Comparison of ENCODE assay signal across 3 cellular contexts in genomic region chr16:20647182-20647581, GRCh38.
TF ChIP-seq lines count a peak whose summit lies in the region.

No MANE protein-coding gene starts in this region.

TF ChIP-seq in A549, 52 proteins besides CTCF, POLR2A, EP300 and RAD21:
- peak; percentile 24 for TF ChIP-seq MAFK (IDR thresholded peaks at IDR 0.05; ENCODE audit: partially characterized antibody)

TF ChIP-seq in K562, 482 proteins besides CTCF, POLR2A, EP300 and RAD21:
- TF ChIP-seq C11orf30 (IDR thresholded peaks at IDR 0.05; ENCODE audit: low read depth) = peak; percentile 82
- peak; percentile 87 for TF ChIP-seq ZNF316 (IDR thresholded peaks at IDR 0.05)
- peak; percentile 33; the same call in 1 of the 2 replicates for TF ChIP-seq NFE2 (IDR thresholded peaks at IDR 0.05; ENCODE audit: low read depth)
- peak; percentile 59 for TF ChIP-seq MAFG (tag; conservative IDR thresholded peaks at IDR 0.05)

TF ChIP-seq in HepG2, 621 proteins besides CTCF, POLR2A, EP300 and RAD21:
- TF ChIP-seq MAFF (IDR thresholded peaks at IDR 0.05; ENCODE audit: low read depth, low read length) (peak; percentile 52; the same call in 1 of the 2 replicates), MAFK (conservative IDR thresholded peaks at IDR 0.05 in 1 of 2, IDR thresholded peaks at IDR 0.05 in 1 of 2; ENCODE audit: low read length in 2 of 2) (peak; percentile 79 to 84)
